ENCODE assay signal across 1 cellular context in the genomic region with DNA sequence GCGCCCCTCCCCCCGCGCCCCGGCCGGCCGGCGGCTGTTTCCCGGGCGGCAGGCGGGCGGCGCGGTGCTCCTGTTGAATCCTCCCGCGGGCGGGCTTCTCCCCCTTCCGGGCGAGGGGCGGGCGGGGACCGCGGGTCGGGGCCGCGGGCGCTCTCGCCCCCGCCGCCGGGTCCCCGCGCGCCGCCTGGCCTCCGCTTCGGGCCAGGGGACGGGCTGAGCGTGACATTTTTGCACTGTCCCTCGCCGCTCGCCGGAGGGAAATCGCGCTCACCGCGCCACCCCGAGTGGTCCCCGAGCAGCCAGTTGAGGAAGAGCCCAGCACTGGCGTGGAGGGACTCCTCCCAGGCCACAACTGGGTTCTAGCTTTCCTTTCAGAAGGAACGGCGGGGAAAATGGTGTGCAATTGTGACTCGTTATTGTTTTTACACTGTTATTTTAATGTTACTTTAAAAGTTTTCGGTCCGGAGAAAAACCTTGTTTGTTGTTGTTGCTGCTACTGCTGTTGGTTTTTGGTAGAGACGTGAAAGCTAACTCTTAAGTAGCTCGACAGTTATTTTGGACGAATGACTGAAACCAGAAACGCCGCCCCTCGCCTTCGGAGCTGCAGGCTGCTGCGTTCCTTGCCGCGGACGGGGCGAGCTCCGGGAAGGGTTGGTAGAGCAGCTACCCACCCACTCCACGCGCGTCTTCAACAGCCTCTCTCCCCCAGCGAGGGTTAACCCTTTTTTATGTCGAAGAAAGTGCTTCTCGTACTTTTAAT.
TF ChIP-seq lines count a peak whose summit lies in the region.

No MANE protein-coding gene starts in this region.

TF ChIP-seq in IMR-90, 13 proteins besides CTCF, POLR2A, EP300 and RAD21:
- TF ChIP-seq FOS (IDR thresholded peaks at IDR 0.05; ENCODE audit: low read depth, low read length) (no peak), CEBPB (IDR thresholded peaks at IDR 0.05; ENCODE audit: low read depth, low read length) (peak; percentile 70), MXI1 (IDR thresholded peaks at IDR 0.05; ENCODE audit: borderline replicate concordance, low read depth, low read length) (0 out of 2 replicates have a peak, but pooled peaks have one; percentile 7), SMC3 (IDR thresholded peaks at IDR 0.05; ENCODE audit: low read depth, low read length) (no peak)
- TF ChIP-seq, protein P1, sequence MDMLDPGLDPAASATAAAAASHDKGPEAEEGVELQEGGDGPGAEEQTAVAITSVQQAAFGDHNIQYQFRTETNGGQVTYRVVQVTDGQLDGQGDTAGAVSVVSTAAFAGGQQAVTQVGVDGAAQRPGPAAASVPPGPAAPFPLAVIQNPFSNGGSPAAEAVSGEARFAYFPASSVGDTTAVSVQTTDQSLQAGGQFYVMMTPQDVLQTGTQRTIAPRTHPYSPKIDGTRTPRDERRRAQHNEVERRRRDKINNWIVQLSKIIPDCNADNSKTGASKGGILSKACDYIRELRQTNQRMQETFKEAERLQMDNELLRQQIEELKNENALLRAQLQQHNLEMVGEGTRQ (IDR thresholded peaks at IDR 0.05; ENCODE audit: low read depth, low read length), result no peak
